In the genomic region with DNA sequence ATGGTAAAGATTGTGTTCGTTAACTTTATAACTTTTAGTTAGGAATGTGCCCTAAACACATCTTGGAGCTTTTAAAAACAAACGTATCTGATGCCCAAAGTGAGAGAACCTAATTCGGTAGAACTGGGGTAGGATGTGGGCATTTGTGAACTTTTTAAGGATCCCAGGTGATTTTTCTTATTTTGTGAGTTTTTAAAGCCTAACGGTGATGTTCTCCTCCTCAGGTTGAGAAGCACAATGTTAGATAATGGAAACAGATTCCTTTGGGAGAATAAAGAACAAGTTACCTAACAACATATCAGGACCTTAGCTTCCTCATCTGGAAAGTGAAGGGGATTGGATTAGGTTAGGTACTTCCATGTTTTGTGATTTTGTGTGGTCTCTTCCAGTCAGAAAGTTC, we compare ENCODE assay signal across 2 cellular contexts.
TF ChIP-seq lines count a peak whose summit lies in the region.

No MANE protein-coding gene starts in this region.

TF ChIP-seq in SK-N-SH, 30 proteins besides CTCF, POLR2A, EP300 and RAD21:
- TF ChIP-seq NFIC (IDR thresholded peaks at IDR 0.05; ENCODE audit: borderline replicate concordance): no peak
- TF ChIP-seq TCF12 (IDR thresholded peaks at IDR 0.05): no peak

TF ChIP-seq in SK-N-SH treated with all-trans-retinoic acid at 6 μM for 48 hours, 23 proteins besides CTCF, POLR2A, EP300 and RAD21:
- TF ChIP-seq, protein P1, sequence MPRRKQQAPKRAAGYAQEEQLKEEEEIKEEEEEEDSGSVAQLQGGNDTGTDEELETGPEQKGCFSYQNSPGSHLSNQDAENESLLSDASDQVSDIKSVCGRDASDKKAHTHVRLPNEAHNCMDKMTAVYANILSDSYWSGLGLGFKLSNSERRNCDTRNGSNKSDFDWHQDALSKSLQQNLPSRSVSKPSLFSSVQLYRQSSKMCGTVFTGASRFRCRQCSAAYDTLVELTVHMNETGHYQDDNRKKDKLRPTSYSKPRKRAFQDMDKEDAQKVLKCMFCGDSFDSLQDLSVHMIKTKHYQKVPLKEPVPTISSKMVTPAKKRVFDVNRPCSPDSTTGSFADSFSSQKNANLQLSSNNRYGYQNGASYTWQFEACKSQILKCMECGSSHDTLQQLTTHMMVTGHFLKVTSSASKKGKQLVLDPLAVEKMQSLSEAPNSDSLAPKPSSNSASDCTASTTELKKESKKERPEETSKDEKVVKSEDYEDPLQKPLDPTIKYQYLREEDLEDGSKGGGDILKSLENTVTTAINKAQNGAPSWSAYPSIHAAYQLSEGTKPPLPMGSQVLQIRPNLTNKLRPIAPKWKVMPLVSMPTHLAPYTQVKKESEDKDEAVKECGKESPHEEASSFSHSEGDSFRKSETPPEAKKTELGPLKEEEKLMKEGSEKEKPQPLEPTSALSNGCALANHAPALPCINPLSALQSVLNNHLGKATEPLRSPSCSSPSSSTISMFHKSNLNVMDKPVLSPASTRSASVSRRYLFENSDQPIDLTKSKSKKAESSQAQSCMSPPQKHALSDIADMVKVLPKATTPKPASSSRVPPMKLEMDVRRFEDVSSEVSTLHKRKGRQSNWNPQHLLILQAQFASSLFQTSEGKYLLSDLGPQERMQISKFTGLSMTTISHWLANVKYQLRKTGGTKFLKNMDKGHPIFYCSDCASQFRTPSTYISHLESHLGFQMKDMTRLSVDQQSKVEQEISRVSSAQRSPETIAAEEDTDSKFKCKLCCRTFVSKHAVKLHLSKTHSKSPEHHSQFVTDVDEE (CRISPR knock-in tag; IDR thresholded peaks at IDR 0.05): no peak
- TF ChIP-seq TOX (CRISPR knock-in tag; IDR thresholded peaks at IDR 0.05; ENCODE audit: borderline replicate concordance): no peak
TF ChIP-seq in SK-N-SH treated with all-trans-retinoic acid at 6 μM for 48 hours: peak in this region for 0.
